26 cellular contexts compared by ENCODE assay signal in the genomic region with DNA sequence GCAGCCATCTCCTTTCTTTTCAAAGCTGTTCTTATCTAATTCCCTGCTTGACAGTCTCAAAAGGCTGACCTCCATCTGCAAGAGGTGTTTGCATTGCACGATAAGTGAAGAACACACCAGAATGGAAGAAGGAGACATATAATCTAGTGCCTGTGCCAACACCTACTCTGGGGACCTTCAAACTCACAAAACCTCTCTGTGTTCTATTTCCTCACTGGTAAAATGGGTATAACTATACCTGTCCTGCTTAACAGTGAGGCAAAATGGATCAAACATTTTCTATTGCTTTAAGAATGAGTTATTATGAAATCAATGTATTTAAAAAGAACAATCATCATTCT.
DNase-seq lines count a peak whose midpoint lies in the region; ATAC-seq, FAIRE-seq and TF ChIP-seq lines count a peak whose summit lies in the region.
"Had no signal": no experiment of that assay in that cellular context is flagged by ENCODE, and none has a peak within 500 bp of the region (broad histone marks: within the 10 kb centered on the region; RNA-seq: fewer than 3 reads in every experiment).

No MANE protein-coding gene starts in this region.

- H3K23me2 ChIP-seq in H1 (ENCODE audit: low read depth, low read length), result no peaks in the 10 kb centered on the region

- H3K4ac ChIP-seq in H1 (replicated peaks; ENCODE audit: insufficient read length, low read depth, low read length), result no peak overlapping the region

- no peak overlapping the region for H3K4me3 Mint-ChIP-seq in neural progenitor cell
- H3K4me3 Mint-ChIP-seq in stimulated activated naive B cell treated with anti-CD40 and anti-IgM and Interleukin-4, amounts not matched to agents 10 μg/mL and 1 μg/mL and 100 μg/mL, for 72 hours, result no peak overlapping the region
- H3K4me3 Mint-ChIP-seq: CD14-positive monocyte; CD8-positive, alpha-beta memory T cell; GM23338; HFFc6 had no signal

- no peaks in the 10 kb centered on the region for H3F3A ChIP-seq in neural progenitor cell (ENCODE audit: low read depth)

- peak overlapping the region in 1 of 3 donors; percentile 23 for H3K4me3 ChIP-seq in right lobe of liver
- no peak overlapping the region for H3K4me3 ChIP-seq in HepG2 (replicated peaks in 1 of 3; ENCODE audit: insufficient read depth in 1 of 3, low read depth in 2 of 3, low read length in 3 of 3)
- no peak overlapping the region for H3K4me3 ChIP-seq in H1 (ENCODE audit: extremely low read depth in 1 of 4, insufficient read depth in 2 of 4, low read depth in 3 of 4, low read length in 4 of 4)
- no peak overlapping the region for H3K4me3 ChIP-seq in neural progenitor cell
- H3K4me3 ChIP-seq: GM23338, HAP-1, SK-N-MC had no signal

- H3K27me3 ChIP-seq in right lobe of liver (no peaks in the 10 kb centered on the region), HepG2 (ENCODE audit: control insufficient read depth in 1 of 2, insufficient read depth in 2 of 2, low read length in 2 of 2) (no peaks in the 10 kb centered on the region; a peak in 1 of 5 replicates), H1 (replicated peaks in 1 of 4; ENCODE audit: control insufficient read depth in 3 of 4, extremely low read depth in 1 of 4, insufficient read depth in 3 of 4, low read length in 3 of 4) (no peaks in the 10 kb centered on the region), neural progenitor cell (no peaks in the 10 kb centered on the region)
- H3K27me3 ChIP-seq: BE2C had no signal

- in situ Hi-C loops in HepG2 (cut with HindIII; ENCODE audit: extremely low pct_ligation_motif_present, low pct_unique_long_range_greater_than_20kb), result no loop called here

- no peak overlapping the region for H4K91ac ChIP-seq in H1 (replicated peaks; ENCODE audit: insufficient read length, low read length)

- no peak overlapping the region for H2BK5ac ChIP-seq in H1 (ENCODE audit: low read depth, low read length)

- no peak overlapping the region for H3K56ac ChIP-seq in H1 (replicated peaks; ENCODE audit: insufficient read length, low read depth, low read length)

- H3K79me1 ChIP-seq in H1 (ENCODE audit: low read depth, low read length), result no peaks in the 10 kb centered on the region

- no peak overlapping the region for H4K8ac ChIP-seq in H1 (ENCODE audit: extremely low read depth, insufficient read depth, low read length)

- intact Hi-C loops in right lobe of liver (cut with DNase I), result no loop called here
- intact Hi-C loops in HepG2 (cut with micrococcal nuclease; ENCODE audit: unreplicated experiment), result no loop called here

- WGBS in right lobe of liver (ENCODE audit: insufficient coverage, low coverage, low lambda C conversion rate, missing lambda C conversion rate), result 9% methylated on average over 1 of the region's 1 CpG
- WGBS in HepG2 (ENCODE audit: low lambda C conversion rate), result 50% methylated on average over 1 of the region's 1 CpG
- WGBS in H1 (ENCODE audit: extremely low coverage in 1 of 2, insufficient coverage in 1 of 2, insufficient read length in 1 of 2, insufficient replicate concordance in 2 of 2, low coverage in 1 of 2, low lambda C conversion rate in 2 of 2, missing lambda C conversion rate in 1 of 2), 2 experiments, result 100% methylated on average over 1 of the region's 1 CpG; no CpG with 5 or more reads in 1 of the 2 experiments

- no peak overlapping the region for H2BK12ac ChIP-seq in H1 (ENCODE audit: low read depth, low read length)

- H3K27ac ChIP-seq in right lobe of liver, result peak overlapping the region in 1 of 3 donors; percentile 42
- H3K27ac ChIP-seq in HepG2 (ENCODE audit: extremely low read length, insufficient read depth, low read length), result no peak overlapping the region
- no peak overlapping the region for H3K27ac ChIP-seq in H1 (ENCODE audit: low read depth, low read length)
- H3K27ac ChIP-seq in neural progenitor cell, result no peak overlapping the region
- H3K27ac ChIP-seq: RWPE1, SK-N-MC had no signal

- H3K23ac ChIP-seq in H1 (ENCODE audit: insufficient read length), result no peak overlapping the region

- FAIRE-seq in HepG2 (lab: Jason Lieb, UNC) (no peak), H1 (lab: Jason Lieb, UNC) (no peak)
- FAIRE-seq: GM18507 had no signal

- peak overlapping the region; percentile 26 for H2BK120ac ChIP-seq in H1 (replicated peaks; ENCODE audit: low read depth, low read length)

- TF ChIP-seq CTCF in right lobe of liver (IDR thresholded peaks at IDR 0.05) (no peak), HepG2 (CRISPR knock-in tag; IDR thresholded peaks at IDR 0.05) (no peak), H1 (IDR thresholded peaks at IDR 0.05; ENCODE audit: control extremely low read depth in 1 of 3, insufficient read depth in 1 of 3, low read depth in 1 of 3, low read length in 3 of 3) (no peak), neural progenitor cell (IDR thresholded peaks at IDR 0.05) (no peak)

- H3K27me3 Mint-ChIP-seq in neural progenitor cell (ENCODE audit: insufficient read depth, low read depth), result no peaks in the 10 kb centered on the region
- H3K27me3 Mint-ChIP-seq in stimulated activated naive B cell treated with anti-CD40 and anti-IgM and Interleukin-4, amounts not matched to agents 10 μg/mL and 1 μg/mL and 100 μg/mL, for 72 hours, result peaks cover 0 to 11% of the 10 kb centered on the region in 2 donors
- H3K27me3 Mint-ChIP-seq: CD8-positive, alpha-beta memory T cell had no signal

- peaks cover 2% of the 10 kb centered on the region for H3K9me3 Mint-ChIP-seq in neural progenitor cell
- H3K9me3 Mint-ChIP-seq in stimulated activated naive B cell treated with anti-CD40 and anti-IgM and Interleukin-4, amounts not matched to agents 10 μg/mL and 1 μg/mL and 100 μg/mL, for 72 hours, result peaks cover 0 to 3% of the 10 kb centered on the region in 2 donors

- TF ChIP-seq POLR2A in right lobe of liver (IDR thresholded peaks at IDR 0.05) (no peak), HepG2 (IDR thresholded peaks at IDR 0.05; ENCODE audit: insufficient read depth in 1 of 2, low read depth in 2 of 2, low read length in 2 of 2) (no peak), H1 (IDR thresholded peaks at IDR 0.05; ENCODE audit: control extremely low read depth in 1 of 2, low read depth in 2 of 2, low read length in 2 of 2) (no peak)

- TF ChIP-seq RAD21 in HepG2 (CRISPR knock-in tag; IDR thresholded peaks at IDR 0.05) (no peak), H1 (IDR thresholded peaks at IDR 0.05 in 1 of 2, conservative IDR thresholded peaks at IDR 0.05 in 1 of 2; ENCODE audit: low read depth in 2 of 2, low read length in 2 of 2) (no peak)

- POLR2A ChIA-PET in HepG2 (lab: Yijun Ruan, JAX) (no interaction called here), H1 (lab: Charles Lee; ENCODE audit: partially characterized antibody) (no interaction called here)

- TF ChIP-seq EP300 in HepG2 (IDR thresholded peaks at IDR 0.05; ENCODE audit: low read depth in 2 of 2, low read length in 2 of 2), result no peak
- no peak for TF ChIP-seq EP300 in HepG2 (CRISPR knock-in tag; IDR thresholded peaks at IDR 0.05; ENCODE audit: borderline replicate concordance)
- no peak for TF ChIP-seq EP300 in H1 (IDR thresholded peaks at IDR 0.05; ENCODE audit: borderline replicate concordance in 1 of 2, low read depth in 2 of 2, low read length in 2 of 2)

- no peak overlapping the region for H3K27ac Mint-ChIP-seq in neural progenitor cell
- no peak overlapping the region for H3K27ac Mint-ChIP-seq in stimulated activated naive B cell treated with anti-CD40 and anti-IgM and Interleukin-4, amounts not matched to agents 10 μg/mL and 1 μg/mL and 100 μg/mL, for 72 hours
- H3K27ac Mint-ChIP-seq: CD14-positive monocyte; CD8-positive, alpha-beta memory T cell; GM23338; HFFc6 had no signal

- H3K36me3 ChIP-seq in right lobe of liver (peaks cover 0 to 6% (median 0%) of the 10 kb centered on the region in 4 donors), HepG2 (replicated peaks in 1 of 2; ENCODE audit: control insufficient read depth in 1 of 2, insufficient read depth in 2 of 2, low read length in 2 of 2) (no peaks in the 10 kb centered on the region), H1 (ENCODE audit: control insufficient read depth in 2 of 4, insufficient read depth in 4 of 4, low read length in 3 of 4) (no peaks in the 10 kb centered on the region), neural progenitor cell (no peaks in the 10 kb centered on the region)
- H3K36me3 ChIP-seq: BE2C, HAP-1 had no signal

- H3K9me3 ChIP-seq in right lobe of liver (no peaks in the 10 kb centered on the region), HepG2 (ENCODE audit: low read length) (no peaks in the 10 kb centered on the region), H1 (ENCODE audit: insufficient read depth in 2 of 2, low read depth in 1 of 2, low read length in 1 of 2) (no peaks in the 10 kb centered on the region), neural progenitor cell (ENCODE audit: low read depth) (no peaks in the 10 kb centered on the region)
- H3K9me3 ChIP-seq: BE2C, HAP-1 had no signal

- H3K4me1 ChIP-seq in right lobe of liver (peaks cover 0 to 23% (median 9%) of the 10 kb centered on the region in 4 donors), HepG2 (ENCODE audit: insufficient read depth, low read length) (no peaks in the 10 kb centered on the region), H1 (replicated peaks in 1 of 4; ENCODE audit: control insufficient read depth in 3 of 4, insufficient read depth in 4 of 4, low read length in 3 of 4) (no peaks in the 10 kb centered on the region), neural progenitor cell (no peaks in the 10 kb centered on the region)
- H3K4me1 ChIP-seq: BE2C, HAP-1 had no signal

- H3K4me1 Mint-ChIP-seq in neural progenitor cell, result peaks cover 3% of the 10 kb centered on the region
- H3K4me1 Mint-ChIP-seq in stimulated activated naive B cell treated with anti-CD40 and anti-IgM and Interleukin-4, amounts not matched to agents 10 μg/mL and 1 μg/mL and 100 μg/mL, for 72 hours, result no peaks in the 10 kb centered on the region
- H3K4me1 Mint-ChIP-seq: CD14-positive monocyte; CD8-positive, alpha-beta memory T cell; GM23338 had no signal

- H3K36me3 Mint-ChIP-seq in neural progenitor cell, result no peaks in the 10 kb centered on the region
- H3K36me3 Mint-ChIP-seq in stimulated activated naive B cell treated with anti-CD40 and anti-IgM and Interleukin-4, amounts not matched to agents 10 μg/mL and 1 μg/mL and 100 μg/mL, for 72 hours, result no peaks in the 10 kb centered on the region
- H3K36me3 Mint-ChIP-seq: CD14-positive monocyte; CD8-positive, alpha-beta memory T cell had no signal

- no peak overlapping the region for H2BK15ac ChIP-seq in H1 (ENCODE audit: low read length)

- no peak overlapping the region for H2AK5ac ChIP-seq in H1 (ENCODE audit: low read depth, low read length)

- H3K9ac ChIP-seq in HepG2 (ENCODE audit: insufficient read depth, low read depth, low read length) (no peak overlapping the region), H1 (replicated peaks in 1 of 4; ENCODE audit: extremely low read depth in 1 of 4, low read depth in 3 of 4, low read length in 3 of 4) (no peak overlapping the region), neural progenitor cell (no peak overlapping the region)

- no peak overlapping the region for H4K5ac ChIP-seq in H1 (ENCODE audit: insufficient read length, low read depth, low read length)

- CTCF ChIA-PET in HepG2 (lab: Yijun Ruan, JAX; ENCODE audit: low intra/inter-chr PET ratio, low total read pairs), result no interaction called here
- CTCF ChIA-PET in H1 (lab: Charles Lee; ENCODE audit: partially characterized antibody), result no interaction called here

- DNase-seq in right lobe of liver, result no peak
- DNase-seq in HepG2 (ENCODE audit: low spot score), result no peak
- no peak for DNase-seq in H1 (ENCODE audit: low read depth in 1 of 2, low spot score in 2 of 2)
- no peak for DNase-seq in neural progenitor cell (ENCODE audit: low spot score)
- no peak for DNase-seq in GF-D8 (lab: John Stamatoyannopoulos, UW)
- DNase-seq in stimulated activated naive B cell treated with anti-CD40 and anti-IgM and Interleukin-4, amounts not matched to agents 10 μg/mL and 1 μg/mL and 100 μg/mL, for 72 hours, result no peak
- DNase-seq: ACHN; BE2C; CD8-positive, alpha-beta memory T cell; DMS 273 treated with DMSO at 0.1 percent for 48 hours; DND-41; HFFc6; NCI-H1048; NCI-H1417 treated with DMSO at 0.1 percent for 48 hours; NCI-H1694 treated with DMSO at 0.1 percent for 48 hours; NCI-H2227 treated with DMSO at 0.1 percent for 48 hours; NCI-H526 treated with DMSO at 0.1 percent for 48 hours; SIG-M5 had no signal

- no peak overlapping the region for H2BK20ac ChIP-seq in H1 (ENCODE audit: low read length)

- no peak overlapping the region for H3K14ac ChIP-seq in H1 (ENCODE audit: insufficient read length)

- H3K79me2 ChIP-seq in HepG2 (ENCODE audit: insufficient read depth, low read length) (no peaks in the 10 kb centered on the region), H1 (ENCODE audit: control insufficient read depth in 1 of 2, insufficient read depth in 2 of 2, low read length in 2 of 2) (no peaks in the 10 kb centered on the region), neural progenitor cell (ENCODE audit: low read depth) (no peaks in the 10 kb centered on the region)

- no peaks in the 10 kb centered on the region for H4K20me1 ChIP-seq in HepG2 (ENCODE audit: insufficient read depth, low read length)
- H4K20me1 ChIP-seq in H1 (replicated peaks in 1 of 2; ENCODE audit: control insufficient read depth in 1 of 2, insufficient read depth in 2 of 2, low read length in 2 of 2), result no peaks in the 10 kb centered on the region
- H4K20me1 ChIP-seq in neural progenitor cell (ENCODE audit: low read depth), result no peaks in the 10 kb centered on the region

- H2AFZ ChIP-seq in HepG2 (ENCODE audit: low read length), result no peak overlapping the region
- H2AFZ ChIP-seq in H1 (ENCODE audit: low read length), result no peak overlapping the region
- H2AFZ ChIP-seq in neural progenitor cell (replicated peaks), result peak overlapping the region; percentile 85
- H2AFZ ChIP-seq: GM23338 had no signal

- no peak overlapping the region for H3K18ac ChIP-seq in H1 (ENCODE audit: extremely low read depth, low read length)

- BruUV-seq in HepG2 (replicated peaks; lab: Mats Ljungman, UMichigan), result no TSS peak

- ATAC-seq in right lobe of liver (peak; percentile 7 to 50 (median 16)), HepG2 (no peak), GM19324 (IDR thresholded peaks at IDR 0.05; ENCODE audit: low FRiP score, unreplicated experiment) (no peak)
- ATAC-seq in stimulated activated naive B cell treated with anti-CD40 and anti-IgM and Interleukin-4, amounts not matched to agents 10 μg/mL and 1 μg/mL and 100 μg/mL, for 72 hours (replicated peaks), result no peak
- ATAC-seq: GM23338, Panc1 had no signal

- no peak overlapping the region for H3K4me2 ChIP-seq in HepG2 (ENCODE audit: low read depth, low read length)
- no peak overlapping the region for H3K4me2 ChIP-seq in H1 (ENCODE audit: insufficient read depth in 1 of 2, low read depth in 2 of 2, low read length in 2 of 2)
- no peak overlapping the region for H3K4me2 ChIP-seq in neural progenitor cell
- H3K4me2 ChIP-seq: GM23338 had no signal

Comparison
In these comparisons a context has a peak if more than half of its experiments do, and no peak if none do; other contexts are left out.
1. ATAC-seq: peak in right lobe of liver (4 of 4); none in HepG2 (single experiment), stimulated activated naive B cell treated with anti-CD40 and anti-IgM and Interleukin-4, amounts not matched to agents 10 μg/mL and 1 μg/mL and 100 μg/mL, for 72 hours (0 of 2) and GM19324 (single experiment).